ENCODE assay signal across 1 cellular context in the genomic region with DNA sequence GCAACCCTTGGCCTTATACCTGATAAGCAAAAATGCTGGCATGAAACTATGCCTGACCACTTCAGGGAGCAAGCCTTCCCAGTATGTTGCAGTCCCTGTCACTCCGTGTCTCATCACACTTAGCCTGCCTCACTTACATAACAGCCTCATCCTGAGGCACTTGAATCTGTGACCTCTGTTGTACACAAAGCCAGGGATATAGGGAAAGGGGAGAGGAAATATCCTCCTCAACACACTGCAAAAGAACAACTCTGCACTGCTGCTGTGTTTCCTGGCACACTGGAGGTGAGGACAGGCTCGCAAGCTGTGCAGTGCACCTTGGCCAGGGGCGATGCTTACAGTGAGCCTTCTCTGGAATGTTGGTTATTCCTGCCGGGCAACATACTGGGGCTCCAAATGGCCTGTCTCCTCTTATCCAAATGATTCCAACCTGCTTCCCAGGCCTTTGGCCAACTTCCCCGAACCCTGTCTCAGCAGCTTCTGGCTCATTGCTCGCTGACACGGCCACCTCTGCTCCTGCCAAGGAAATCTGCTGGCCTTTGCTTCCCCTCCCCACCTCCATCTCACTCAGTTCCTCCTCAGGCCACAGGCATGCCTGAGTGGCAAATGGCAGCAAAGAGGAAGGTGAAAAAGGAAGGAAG.
TF ChIP-seq lines count a peak whose summit lies in the region.

No MANE protein-coding gene starts in this region.

TF ChIP-seq in HepG2, 621 proteins besides CTCF, POLR2A, EP300 and RAD21 (continued from another document):
- TF ChIP-seq ZNF3 (CRISPR knock-in tag; IDR thresholded peaks at IDR 0.05) (no peak), SAFB2 (CRISPR knock-in tag; IDR thresholded peaks at IDR 0.05; ENCODE audit: borderline replicate concordance, low read depth) (no peak), RBM22 (optimal IDR thresholded peaks at IDR 0.05; ENCODE audit: low read length) (no peak), ZNF230 (CRISPR knock-in tag; IDR thresholded peaks at IDR 0.05) (no peak), SOX6 (IDR thresholded peaks at IDR 0.05) (no peak), SOX6 (CRISPR knock-in tag; IDR thresholded peaks at IDR 0.05) (no peak), ZC3H4 (CRISPR knock-in tag; IDR thresholded peaks at IDR 0.05; ENCODE audit: borderline replicate concordance) (no peak), ZNF766 (CRISPR knock-in tag; IDR thresholded peaks at IDR 0.05; ENCODE audit: borderline replicate concordance) (no peak), GATA4 (IDR thresholded peaks at IDR 0.05; ENCODE audit: borderline replicate concordance, low read depth) (no peak)
- TF ChIP-seq, protein P1, sequence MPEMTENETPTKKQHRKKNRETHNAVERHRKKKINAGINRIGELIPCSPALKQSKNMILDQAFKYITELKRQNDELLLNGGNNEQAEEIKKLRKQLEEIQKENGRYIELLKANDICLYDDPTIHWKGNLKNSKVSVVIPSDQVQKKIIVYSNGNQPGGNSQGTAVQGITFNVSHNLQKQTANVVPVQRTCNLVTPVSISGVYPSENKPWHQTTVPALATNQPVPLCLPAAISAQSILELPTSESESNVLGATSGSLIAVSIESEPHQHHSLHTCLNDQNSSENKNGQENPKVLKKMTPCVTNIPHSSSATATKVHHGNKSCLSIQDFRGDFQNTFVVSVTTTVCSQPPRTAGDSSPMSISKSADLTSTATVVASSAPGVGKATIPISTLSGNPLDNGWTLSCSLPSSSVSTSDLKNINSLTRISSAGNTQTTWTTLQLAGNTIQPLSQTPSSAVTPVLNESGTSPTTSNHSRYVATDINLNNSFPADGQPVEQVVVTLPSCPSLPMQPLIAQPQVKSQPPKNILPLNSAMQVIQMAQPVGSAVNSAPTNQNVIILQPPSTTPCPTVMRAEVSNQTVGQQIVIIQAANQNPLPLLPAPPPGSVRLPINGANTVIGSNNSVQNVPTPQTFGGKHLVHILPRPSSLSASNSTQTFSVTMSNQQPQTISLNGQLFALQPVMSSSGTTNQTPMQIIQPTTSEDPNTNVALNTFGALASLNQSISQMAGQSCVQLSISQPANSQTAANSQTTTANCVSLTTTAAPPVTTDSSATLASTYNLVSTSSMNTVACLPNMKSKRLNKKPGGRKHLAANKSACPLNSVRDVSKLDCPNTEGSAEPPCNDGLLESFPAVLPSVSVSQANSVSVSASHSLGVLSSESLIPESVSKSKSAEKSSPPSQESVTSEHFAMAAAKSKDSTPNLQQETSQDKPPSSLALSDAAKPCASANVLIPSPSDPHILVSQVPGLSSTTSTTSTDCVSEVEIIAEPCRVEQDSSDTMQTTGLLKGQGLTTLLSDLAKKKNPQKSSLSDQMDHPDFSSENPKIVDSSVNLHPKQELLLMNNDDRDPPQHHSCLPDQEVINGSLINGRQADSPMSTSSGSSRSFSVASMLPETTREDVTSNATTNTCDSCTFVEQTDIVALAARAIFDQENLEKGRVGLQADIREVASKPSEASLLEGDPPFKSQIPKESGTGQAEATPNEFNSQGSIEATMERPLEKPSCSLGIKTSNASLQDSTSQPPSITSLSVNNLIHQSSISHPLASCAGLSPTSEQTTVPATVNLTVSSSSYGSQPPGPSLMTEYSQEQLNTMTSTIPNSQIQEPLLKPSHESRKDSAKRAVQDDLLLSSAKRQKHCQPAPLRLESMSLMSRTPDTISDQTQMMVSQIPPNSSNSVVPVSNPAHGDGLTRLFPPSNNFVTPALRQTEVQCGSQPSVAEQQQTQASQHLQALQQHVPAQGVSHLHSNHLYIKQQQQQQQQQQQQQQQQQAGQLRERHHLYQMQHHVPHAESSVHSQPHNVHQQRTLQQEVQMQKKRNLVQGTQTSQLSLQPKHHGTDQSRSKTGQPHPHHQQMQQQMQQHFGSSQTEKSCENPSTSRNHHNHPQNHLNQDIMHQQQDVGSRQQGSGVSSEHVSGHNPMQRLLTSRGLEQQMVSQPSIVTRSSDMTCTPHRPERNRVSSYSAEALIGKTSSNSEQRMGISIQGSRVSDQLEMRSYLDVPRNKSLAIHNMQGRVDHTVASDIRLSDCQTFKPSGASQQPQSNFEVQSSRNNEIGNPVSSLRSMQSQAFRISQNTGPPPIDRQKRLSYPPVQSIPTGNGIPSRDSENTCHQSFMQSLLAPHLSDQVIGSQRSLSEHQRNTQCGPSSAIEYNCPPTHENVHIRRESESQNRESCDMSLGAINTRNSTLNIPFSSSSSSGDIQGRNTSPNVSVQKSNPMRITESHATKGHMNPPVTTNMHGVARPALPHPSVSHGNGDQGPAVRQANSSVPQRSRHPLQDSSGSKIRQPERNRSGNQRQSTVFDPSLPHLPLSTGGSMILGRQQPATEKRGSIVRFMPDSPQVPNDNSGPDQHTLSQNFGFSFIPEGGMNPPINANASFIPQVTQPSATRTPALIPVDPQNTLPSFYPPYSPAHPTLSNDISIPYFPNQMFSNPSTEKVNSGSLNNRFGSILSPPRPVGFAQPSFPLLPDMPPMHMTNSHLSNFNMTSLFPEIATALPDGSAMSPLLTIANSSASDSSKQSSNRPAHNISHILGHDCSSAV (CRISPR knock-in tag; IDR thresholded peaks at IDR 0.05; ENCODE audit: borderline replicate concordance): no peak
